ENCODE assay signal across 15 cellular contexts in genomic region chr14:23436327-23437141, GRCh38. TPM values are rescaled to one million over a fixed set of nuclear protein-coding genes. Genes with fewer than 3 reads are reported as not detected.
DNase-seq lines count a peak whose midpoint lies in the region; ATAC-seq, FAIRE-seq and TF ChIP-seq lines count a peak whose summit lies in the region.
"Had no signal": no experiment of that assay in that cellular context is flagged by ENCODE, and none has a peak within 500 bp of the region (broad histone marks: within the 10 kb centered on the region; RNA-seq: fewer than 3 reads in every experiment).

No MANE protein-coding gene starts in this region.

- H4K20me1 ChIP-seq in neural cell (ENCODE audit: insufficient read depth) = no peaks in the 10 kb centered on the region

- no peak overlapping the region for H3K27ac ChIP-seq in left ventricle myocardium inferior (replicated peaks)
- H3K27ac ChIP-seq in heart right ventricle = peak overlapping the region in 7 of 10 donors; percentile 81 to 96 (median 93)
- peak overlapping the region; percentile 93 for H3K27ac ChIP-seq in neural cell (ENCODE audit: low read length)
- H3K27ac ChIP-seq: foreskin keratinocyte had no signal

- TF ChIP-seq RAD21 in neural cell (conservative IDR thresholded peaks at IDR 0.05) = peak; percentile 60

- in situ Hi-C loops in GM13977 (cut with MboI; ENCODE audit: low pct_unique_long_range_greater_than_20kb, low sequenced_read_pairs, unreplicated experiment) = no loop called here

- H3K36me3 ChIP-seq in left ventricle myocardium inferior (peaks cover 38% of the 10 kb centered on the region), heart right ventricle (peaks cover 0 to 33% (median 11%) of the 10 kb centered on the region in 9 donors), neural cell (ENCODE audit: insufficient read depth, low read length) (no peaks in the 10 kb centered on the region)

- H3K9me2 ChIP-seq in neural cell (ENCODE audit: insufficient read depth, low read length) = no peaks in the 10 kb centered on the region

- 42 to 49% methylated on average over 15 of the region's 15 CpGs for WGBS in heart right ventricle, 2 donors

- FAIRE-seq in GM12892 (lab: Jason Lieb, UNC) = no peak
- FAIRE-seq: GM12878 had no signal

- ATAC-seq in Right ventricle myocardium inferior (peak; percentile 11), heart right ventricle (peak in 4 of 8 donors; percentile 0 to 3 (median 2)), GM18519 (IDR thresholded peaks at IDR 0.05; ENCODE audit: low FRiP score, unreplicated experiment) (no peak)
- ATAC-seq: activated CD4-positive, CD25-positive, alpha-beta regulatory T cell treated with anti-CD3 and anti-CD28 coated beads, Interleukin-2, amount 50 U/mL, for 24 hours; foreskin keratinocyte; GM12878 had no signal

- H3K4me1 ChIP-seq in left ventricle myocardium inferior = peaks cover 42% of the 10 kb centered on the region
- H3K4me1 ChIP-seq in heart right ventricle = peaks cover 0 to 53% (median 26%) of the 10 kb centered on the region in 9 donors
- H3K4me1 ChIP-seq: foreskin keratinocyte had no signal

- no peaks in the 10 kb centered on the region for H3K27me3 ChIP-seq in left ventricle myocardium inferior (ENCODE audit: low read depth)
- H3K27me3 ChIP-seq in heart right ventricle = no peaks in the 10 kb centered on the region
- H3K27me3 ChIP-seq in neural cell (ENCODE audit: insufficient read depth, low read depth, low read length) = no peaks in the 10 kb centered on the region

- no peak for DNase-seq in Right ventricle myocardium inferior (ENCODE audit: missing footprints)
- no peak for DNase-seq in left ventricle myocardium inferior
- peak; percentile 29 to 30 for DNase-seq in heart right ventricle
- DNase-seq in GM13977 (ENCODE audit: low spot score) = no peak
- no peak for DNase-seq in NCI-H2196 (lab: John Stamatoyannopoulos, UW; ENCODE audit: unreplicated experiment)
- DNase-seq in GM12892 (ENCODE audit: insufficient read length) = no peak
- DNase-seq: activated gamma-delta T cell treated with Interleukin-2 at 50 U/mL for 16 hours, foreskin keratinocyte, mammary epithelial cell, SHP77, trophoblast cell had no signal

- peak overlapping the region; percentile 40 for H3K4me2 ChIP-seq in neural cell (ENCODE audit: low read length)

- H3F3A ChIP-seq in neural cell (ENCODE audit: insufficient read depth, low read length, poor library complexity, severe bottlenecking) = peaks cover 5% of the 10 kb centered on the region

- H3K79me2 ChIP-seq in neural cell (replicated peaks; ENCODE audit: insufficient read depth, low read length) = no peaks in the 10 kb centered on the region

- peak overlapping the region; percentile 42 for H2AFZ ChIP-seq in neural cell (ENCODE audit: low read depth, low read length)

- H3K4me3 ChIP-seq in left ventricle myocardium inferior (no peak overlapping the region), heart right ventricle (peak overlapping the region in 4 of 10 donors; percentile 12 to 34 (median 28)), neural cell (ENCODE audit: low read length) (peak overlapping the region; percentile 42)
- H3K4me3 ChIP-seq: GM12878 had no signal

- TF ChIP-seq CTCF in left ventricle myocardium inferior (IDR thresholded peaks at IDR 0.05; ENCODE audit: borderline replicate concordance) (no peak), heart right ventricle (IDR thresholded peaks at IDR 0.05) (no peak), neural cell (IDR thresholded peaks at IDR 0.05; ENCODE audit: poor library complexity, severe bottlenecking) (no peak), GM13977 (IDR thresholded peaks at IDR 0.05; ENCODE audit: extremely low read depth, insufficient read depth, missing control alignments) (no peak)

- H3K9me3 ChIP-seq in left ventricle myocardium inferior (replicated peaks) = no peaks in the 10 kb centered on the region
- H3K9me3 ChIP-seq in heart right ventricle = no peaks in the 10 kb centered on the region
- H3K9me3 ChIP-seq in neural cell (ENCODE audit: low read length) = no peaks in the 10 kb centered on the region

- peak; percentile 90 for TF ChIP-seq EP300 in neural cell (conservative IDR thresholded peaks at IDR 0.05; ENCODE audit: poor library complexity, severe bottlenecking)

- no peak for TF ChIP-seq POLR2A in GM12892 (IDR thresholded peaks at IDR 0.05; ENCODE audit: low read depth, low read length)

- intact Hi-C loops in Right ventricle myocardium inferior (cut with DNase I) = no loop called here
- intact Hi-C loops in left ventricle myocardium inferior (cut with micrococcal nuclease) = no loop called here
- intact Hi-C loops in heart right ventricle (cut with DNase I) = no loop called here

- peak overlapping the region; percentile 71 for H3K9ac ChIP-seq in neural cell (ENCODE audit: low read length)

TF ChIP-seq in neural cell, 6 proteins besides CTCF, POLR2A, EP300 and RAD21:
- TF ChIP-seq TAF1 (IDR thresholded peaks at IDR 0.05; ENCODE audit: low read depth) (no peak), POLR2AphosphoS5 (IDR thresholded peaks at IDR 0.05) (peak; percentile 85), SMC3 (conservative IDR thresholded peaks at IDR 0.05; ENCODE audit: poor library complexity) (peak; percentile 67), MXI1 (conservative IDR thresholded peaks at IDR 0.05; ENCODE audit: poor library complexity, severe bottlenecking) (peak; percentile 77), REST (IDR thresholded peaks at IDR 0.05; ENCODE audit: borderline replicate concordance) (peak; percentile 83), EZH2 (IDR thresholded peaks at IDR 0.05; ENCODE audit: borderline replicate concordance, insufficient read depth, low read length, poor library complexity, severe bottlenecking) (no peak)
TF ChIP-seq in neural cell: peak in this region for 4.

RNA-seq across cellular contexts. Expression of gene MYH7, which starts 1.1 kb away (rescaled TPM):
- total RNA-seq in Right ventricle myocardium inferior (11,833 TPM), left ventricle myocardium inferior (14,853 TPM), heart right ventricle (over 10,000 TPM in 9 of 10 donors, 1,000 to 10,000 TPM in 1; 7,779 to 22,607 (median 19,145) TPM)
- polyA plus RNA-seq in heart right ventricle (1,000 to 10,000 TPM in 1 of 2 donors, 100 to 1,000 TPM in 1; 641 to 7,351 TPM), neural cell (0.08 and 0.12 TPM in 2 replicates)
- polyA minus RNA-seq in neural cell = 0.49 and 0.69 TPM in 2 replicates
- polyA plus RNA-seq in GM12892 (2012; ENCODE audit: missing spikeins) = not detected
- total RNA-seq: foreskin keratinocyte, mammary epithelial cell had no signal
- polyA plus RNA-seq: foreskin keratinocyte, mammary epithelial cell had no signal

RNA-seq across cellular contexts. Expression of gene MYH6, which starts 28.5 kb away (rescaled TPM):
- 3,910 TPM for total RNA-seq in Right ventricle myocardium inferior
- 1,823 TPM for total RNA-seq in left ventricle myocardium inferior
- total RNA-seq in heart right ventricle = 1,000 to 10,000 TPM in 2 of 10 donors, 100 to 1,000 TPM in 6, 10 to 100 TPM in 2; 76.6 to 7,525 (median 125) TPM
- polyA plus RNA-seq in heart right ventricle = 1,000 to 10,000 TPM; 3,967 to 5,106 TPM
- polyA plus RNA-seq in neural cell = not detected in 2 replicates
- not detected in 2 replicates for polyA minus RNA-seq in neural cell
- 0.08 TPM for polyA plus RNA-seq in GM12892 (2012; ENCODE audit: missing spikeins)
- total RNA-seq: foreskin keratinocyte, GM12878, mammary epithelial cell had no signal
- polyA plus RNA-seq: foreskin keratinocyte, mammary epithelial cell had no signal

RNA-seq across cellular contexts. Expression of gene NGDN, which starts 33.0 kb away (rescaled TPM):
- total RNA-seq in Right ventricle myocardium inferior = 19.8 TPM
- total RNA-seq in left ventricle myocardium inferior = 17.2 TPM
- 10 to 100 TPM; 14.4 to 20.9 (median 17.2) TPM for total RNA-seq in heart right ventricle
- 10 to 100 TPM; 22.2 to 40.5 TPM for polyA plus RNA-seq in heart right ventricle
- polyA plus RNA-seq in neural cell = 123 and 137 TPM in 2 replicates
- polyA minus RNA-seq in neural cell = 65.2 and 72.1 TPM in 2 replicates
- polyA plus RNA-seq in GM12892 (2012; ENCODE audit: missing spikeins) = 48.5 TPM

RNA-seq across cellular contexts. Expression of gene CMTM5, which starts 59.7 kb away (rescaled TPM):
- 0.92 TPM for total RNA-seq in Right ventricle myocardium inferior
- total RNA-seq in left ventricle myocardium inferior = 1.0 TPM
- under 1 TPM in 3 of 10 donors, not detected in 7; 0.32 to 0.53 (median 0.49) TPM for total RNA-seq in heart right ventricle
- 1 to 10 TPM; 2.9 to 5.3 TPM for polyA plus RNA-seq in heart right ventricle
- not detected in 2 replicates for polyA plus RNA-seq in neural cell
- polyA minus RNA-seq in neural cell = not detected in 2 replicates
- polyA plus RNA-seq in GM12892 (2012; ENCODE audit: missing spikeins) = not detected
- total RNA-seq: foreskin keratinocyte, GM12878, mammary epithelial cell had no signal
- polyA plus RNA-seq: foreskin keratinocyte, GM12878, mammary epithelial cell had no signal

Comparison
In these comparisons a context has a peak if more than half of its experiments do, and no peak if none do; other contexts are left out.
1. DNase-seq: peak in heart right ventricle (2 of 2); none in Right ventricle myocardium inferior (single experiment), left ventricle myocardium inferior (single experiment), GM13977 (single experiment), NCI-H2196 (single experiment) and GM12892 (single experiment).